In genomic region chr9:33350310-33350709, GRCh38 we compare ENCODE assay signal across 10 cellular contexts. TPM values are rescaled to one million over a fixed set of nuclear protein-coding genes. Genes with fewer than 3 reads are reported as not detected.
A peak's percentile ranks its signal among the peaks of the same experiment; 100 is the strongest.
DNase-seq lines count a peak whose midpoint lies in the region; ATAC-seq and TF ChIP-seq lines count a peak whose summit lies in the region.
"Had no signal": no experiment of that assay in that cellular context is flagged by ENCODE, and none has a peak within 500 bp of the region (broad histone marks: within the 10 kb centered on the region; RNA-seq: fewer than 3 reads in every experiment).

No MANE protein-coding gene starts in this region.

- peak; percentile 72 for DNase-seq in EH (ENCODE audit: low read depth)
- DNase-seq in T-helper 17 cell: no peak
- DNase-seq in sigmoid colon: no peak
- no peak for DNase-seq in 8988T
- no peak for DNase-seq in WERI-Rb-1
- DNase-seq in mesothelial cell of epicardium (ENCODE audit: low spot score in 2 of 2, unreplicated experiment in 2 of 2): no peak
- DNase-seq: substantia nigra had no signal

- H3K4me3 ChIP-seq in gastroesophageal sphincter (no peak overlapping the region), sigmoid colon (no peak overlapping the region), WERI-Rb-1 (ENCODE audit: low read depth, low read length) (no peak overlapping the region)

- intact Hi-C loops in sigmoid colon (cut with DNase I): no loop called here

- H3K36me3 ChIP-seq in gastroesophageal sphincter (peaks cover 0 to 54% of the 10 kb centered on the region in 2 donors), sigmoid colon (peaks cover 8 to 30% (median 17%) of the 10 kb centered on the region in 4 donors), WERI-Rb-1 (peaks cover 44% of the 10 kb centered on the region)

- H3K4me1 ChIP-seq in gastroesophageal sphincter (peaks cover 0 to 32% (median 12%) of the 10 kb centered on the region in 3 donors), sigmoid colon (peaks cover 0 to 49% (median 37%) of the 10 kb centered on the region in 4 donors)

- TF ChIP-seq CTCF in gastroesophageal sphincter (IDR thresholded peaks at IDR 0.05) (no peak), sigmoid colon (IDR thresholded peaks at IDR 0.05) (no peak), WERI-Rb-1 (IDR thresholded peaks at IDR 0.05; ENCODE audit: low read depth, low read length) (no peak), mesothelial cell of epicardium (IDR thresholded peaks at IDR 0.05; ENCODE audit: unreplicated experiment) (no peak)

- H3K4me3 Mint-ChIP-seq in T-helper 17 cell: no peak overlapping the region
- H3K4me3 Mint-ChIP-seq in mesothelial cell of epicardium: no peak overlapping the region

- WGBS in gastroesophageal sphincter (ENCODE audit: low coverage in 1 of 2), 2 donors: 18% methylated on average over 2 of the region's 2 CpGs
- WGBS in sigmoid colon, 2 donors: 25 to 66% methylated on average over 2 of the region's 2 CpGs

- peaks cover 11% of the 10 kb centered on the region for H3K9me3 Mint-ChIP-seq in mesothelial cell of epicardium

- H3K27me3 Mint-ChIP-seq in T-helper 17 cell: no peaks in the 10 kb centered on the region
- H3K27me3 Mint-ChIP-seq in mesothelial cell of epicardium (ENCODE audit: low read depth): no peaks in the 10 kb centered on the region

- H3K27ac Mint-ChIP-seq in T-helper 17 cell: peak overlapping the region; percentile 32
- H3K27ac Mint-ChIP-seq in mesothelial cell of epicardium: no peak overlapping the region

- H3K36me3 Mint-ChIP-seq in T-helper 17 cell (ENCODE audit: low read depth) (peaks cover 17% of the 10 kb centered on the region), mesothelial cell of epicardium (peaks cover 43% of the 10 kb centered on the region)

- H3K9me3 ChIP-seq in T-helper 17 cell (ENCODE audit: control insufficient read depth, low read length, poor library complexity, severe bottlenecking): no peaks in the 10 kb centered on the region
- H3K9me3 ChIP-seq in gastroesophageal sphincter: no peaks in the 10 kb centered on the region
- H3K9me3 ChIP-seq in sigmoid colon: no peaks in the 10 kb centered on the region
- no peaks in the 10 kb centered on the region for H3K9me3 ChIP-seq in WERI-Rb-1 (ENCODE audit: severe bottlenecking)

- TF ChIP-seq POLR2A in gastroesophageal sphincter (IDR thresholded peaks at IDR 0.05) (no peak), sigmoid colon (IDR thresholded peaks at IDR 0.05) (no peak)

- TF ChIP-seq EP300 in gastroesophageal sphincter (IDR thresholded peaks at IDR 0.05) (no peak), sigmoid colon (IDR thresholded peaks at IDR 0.05) (peak in 2 of 4 donors; percentile 58 to 70)

- H3K27ac ChIP-seq in gastroesophageal sphincter (peak overlapping the region; percentile 51 to 86 (median 78)), sigmoid colon (peak overlapping the region; percentile 62 to 88 (median 76)), WERI-Rb-1 (no peak overlapping the region)

- H3K4me1 Mint-ChIP-seq in T-helper 17 cell: peaks cover 5% of the 10 kb centered on the region
- H3K4me1 Mint-ChIP-seq in mesothelial cell of epicardium: peaks cover 10% of the 10 kb centered on the region

- ATAC-seq in T-helper 17 cell (no peak), gastroesophageal sphincter (peak; percentile 77), GM18907 (IDR thresholded peaks at IDR 0.05; ENCODE audit: unreplicated experiment) (no peak)

- H3K27me3 ChIP-seq in gastroesophageal sphincter: no peaks in the 10 kb centered on the region
- H3K27me3 ChIP-seq in sigmoid colon: no peaks in the 10 kb centered on the region
- no peaks in the 10 kb centered on the region for H3K27me3 ChIP-seq in WERI-Rb-1 (ENCODE audit: insufficient read depth, low read depth, severe bottlenecking)

RNA-seq across cellular contexts. Expression of gene AQP7, which starts 52.1 kb away (rescaled TPM):
- total RNA-seq in T-helper 17 cell (1 to 10 TPM in 1 of 2 donors, under 1 TPM in 1; 0.31 to 1.2 TPM), gastroesophageal sphincter (1 to 10 TPM; 1.2 to 2.0 (median 1.6) TPM), sigmoid colon (1 to 10 TPM in 2 of 4 donors, under 1 TPM in 1, not detected in 1; 0.33 to 8.6 (median 2.8) TPM), mesothelial cell of epicardium (0.44 to 1.7 TPM (median 1.3 TPM) in 3 replicates)
- polyA plus RNA-seq in sigmoid colon: 10 to 100 TPM in 1 of 3 donors, 1 to 10 TPM in 2; 2.4 to 14.6 (median 8.6) TPM
- total RNA-seq: pulmonary artery endothelial cell had no signal

RNA-seq across cellular contexts. Expression of gene NFX1, which starts 60.0 kb away (rescaled TPM):
- total RNA-seq in T-helper 17 cell: 10 to 100 TPM; 32.2 to 42.0 TPM
- total RNA-seq in gastroesophageal sphincter: 10 to 100 TPM; 31.7 to 53.9 (median 42.3) TPM
- 10 to 100 TPM; 34.3 to 40.7 (median 38.6) TPM for total RNA-seq in sigmoid colon
- 10 to 100 TPM; 15.7 to 18.6 (median 17.7) TPM for polyA plus RNA-seq in sigmoid colon
- total RNA-seq in mesothelial cell of epicardium: 28.7 to 30.2 TPM (median 29.4 TPM) in 3 replicates
